18 cellular contexts compared by ENCODE assay signal in the genomic region with DNA sequence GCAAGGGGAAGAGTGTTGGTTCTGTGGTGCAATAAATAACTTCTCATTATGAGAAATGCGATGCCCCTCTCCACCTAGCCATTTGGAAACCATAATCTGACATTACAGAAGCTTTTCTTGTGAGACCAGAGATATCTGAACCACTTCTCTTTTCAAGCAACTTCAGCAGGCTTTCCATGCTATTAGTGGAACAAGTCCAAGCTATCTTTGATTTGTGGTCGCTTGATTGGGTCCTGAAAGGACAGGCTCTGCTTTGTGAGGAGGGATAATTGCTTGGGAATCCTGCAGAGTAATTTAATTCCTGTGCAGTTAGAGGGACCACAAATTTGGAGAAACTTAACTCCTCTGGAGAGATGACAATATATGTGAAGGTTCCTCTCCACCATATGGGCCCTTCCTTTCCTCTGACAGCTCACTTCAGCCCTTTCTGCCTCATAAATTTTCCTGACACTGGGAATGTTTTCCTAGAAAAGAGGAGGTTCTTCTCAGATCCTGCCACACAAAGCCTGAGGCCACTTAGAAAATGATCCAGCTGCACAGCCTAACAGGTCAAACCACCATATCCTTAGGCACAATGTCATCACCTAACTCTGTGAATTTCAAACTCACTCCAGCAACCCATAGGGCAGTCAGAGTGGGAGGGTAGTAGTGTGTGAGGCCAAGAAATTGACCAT.
DNase-seq lines count a peak whose midpoint lies in the region; ATAC-seq, FAIRE-seq and TF ChIP-seq lines count a peak whose summit lies in the region.
"Had no signal": no experiment of that assay in that cellular context is flagged by ENCODE, and none has a peak within 500 bp of the region (broad histone marks: within the 10 kb centered on the region; RNA-seq: fewer than 3 reads in every experiment).

No MANE protein-coding gene starts in this region.

- H3K27me3 ChIP-seq in left lung (no peaks in the 10 kb centered on the region), Caco-2 (replicated peaks; ENCODE audit: control insufficient read depth, insufficient read depth, low read length) (no peaks in the 10 kb centered on the region)
- H3K27me3 ChIP-seq: gastroesophageal sphincter, right lobe of liver, transverse colon had no signal

- ATAC-seq in left lung (peak; percentile 26), GM19395 (IDR thresholded peaks at IDR 0.05; ENCODE audit: unreplicated experiment) (no peak)
- ATAC-seq: gastroesophageal sphincter had no signal

- FAIRE-seq in GM19239 (lab: Jason Lieb, UNC), result no peak
- FAIRE-seq: endothelial cell of umbilical vein had no signal

- no peaks in the 10 kb centered on the region for H3K9me3 Mint-ChIP-seq in Caco-2 (ENCODE audit: unreplicated experiment)
- H3K9me3 Mint-ChIP-seq: H9 had no signal

- intact Hi-C loops in left lung (cut with DNase I), result no loop called here
- intact Hi-C loops in Caco-2 (cut with micrococcal nuclease; ENCODE audit: unreplicated experiment), result no loop called here

- H3K27ac ChIP-seq in left lung, result peak overlapping the region in 1 of 2 donors; percentile 80
- H3K27ac ChIP-seq: gastroesophageal sphincter, right lobe of liver, transverse colon had no signal

- H3K4me3 Mint-ChIP-seq in Caco-2 (ENCODE audit: unreplicated experiment), result no peak overlapping the region
- H3K4me3 Mint-ChIP-seq: activated CD4-positive, alpha-beta T cell treated with anti-CD3 and anti-CD28 coated beads, Interleukin-2, amount 10 ng/mL, durations not matched to agents 24 days and 14 days; activated T-cell treated with anti-CD3 and anti-CD28 coated beads, Interleukin-2, amount 50 U/mL, for 24 hours; H9; memory B cell had no signal

- no peaks in the 10 kb centered on the region for H3K36me3 ChIP-seq in left lung
- no peaks in the 10 kb centered on the region for H3K36me3 ChIP-seq in Caco-2 (ENCODE audit: control insufficient read depth, insufficient read depth, low read length)
- H3K36me3 ChIP-seq: gastroesophageal sphincter, right lobe of liver, transverse colon had no signal

- H3K27me3 Mint-ChIP-seq in Caco-2 (ENCODE audit: insufficient read depth, unreplicated experiment), result no peaks in the 10 kb centered on the region

- TF ChIP-seq CTCF in left lung (IDR thresholded peaks at IDR 0.05), result no peak
- TF ChIP-seq CTCF in Caco-2 (IDR thresholded peaks at IDR 0.05; ENCODE audit: insufficient read depth in 1 of 2, low read depth in 1 of 2, low read length in 1 of 2, severe bottlenecking in 1 of 2, unreplicated experiment in 1 of 2), result no peak

- H3K36me3 Mint-ChIP-seq in Caco-2 (ENCODE audit: insufficient read depth, unreplicated experiment), result no peaks in the 10 kb centered on the region
- H3K36me3 Mint-ChIP-seq: memory B cell had no signal

- no peak overlapping the region for H3K27ac Mint-ChIP-seq in Caco-2 (ENCODE audit: unreplicated experiment)
- H3K27ac Mint-ChIP-seq: activated CD4-positive, alpha-beta T cell treated with anti-CD3 and anti-CD28 coated beads, Interleukin-2, amount 10 ng/mL, durations not matched to agents 24 days and 14 days; activated T-cell treated with anti-CD3 and anti-CD28 coated beads, Interleukin-2, amount 50 U/mL, for 24 hours; H9; memory B cell had no signal

- H3K9me3 ChIP-seq in left lung (peaks cover 0 to 3% of the 10 kb centered on the region in 2 donors), Caco-2 (no peaks in the 10 kb centered on the region)
- H3K9me3 ChIP-seq: gastroesophageal sphincter, right lobe of liver, transverse colon had no signal

- H3K4me1 ChIP-seq in left lung, result peaks cover 0 to 57% of the 10 kb centered on the region in 2 donors
- H3K4me1 ChIP-seq in Caco-2, result no peaks in the 10 kb centered on the region
- H3K4me1 ChIP-seq: gastroesophageal sphincter, right lobe of liver, transverse colon had no signal

- no peaks in the 10 kb centered on the region for H3K4me1 Mint-ChIP-seq in Caco-2 (ENCODE audit: low read depth, unreplicated experiment)

- peak; percentile 27 for DNase-seq in A172 (ENCODE audit: low spot score)
- peak; percentile 9 for DNase-seq in GM04504 (ENCODE audit: low read depth)
- DNase-seq in OCI-M1 (lab: John Stamatoyannopoulos, UW), result peak; percentile 89
- DNase-seq in left lung, result no peak
- no peak for DNase-seq in glomerular visceral epithelial cell (ENCODE audit: extremely low spot score)
- no peak for DNase-seq in Caco-2
- no peak for DNase-seq in GM19239 (ENCODE audit: insufficient read length, low spot score)
- DNase-seq: activated CD4-positive, alpha-beta T cell treated with anti-CD3 and anti-CD28 coated beads, Interleukin-2, amount 10 ng/mL, durations not matched to agents 24 days and 14 days; activated T-cell treated with anti-CD3 and anti-CD28 coated beads, Interleukin-2, amount 50 U/mL, for 24 hours; H9; NCI-H1436 treated with DMSO at 0.1 percent for 48 hours; NCI-H69; right lobe of liver; transverse colon had no signal

- H3K4me3 ChIP-seq in left lung (no peak overlapping the region), Caco-2 (ENCODE audit: low read depth, low read length) (no peak overlapping the region)
- H3K4me3 ChIP-seq: gastroesophageal sphincter, right lobe of liver, transverse colon had no signal

- BruUV-seq in Caco-2 (replicated peaks; lab: Mats Ljungman, UMichigan), result no TSS peak

- CTCF ChIA-PET in Caco-2 (lab: Charles Lee), result interaction anchor here (0.8 kb wide), 1 partner anchor 9 kb away, joined by 3 read pairs; no protein-coding TSS in a partner anchor

- POLR2A ChIA-PET in Caco-2 (lab: Charles Lee), result interaction anchor here (0.5 kb wide), 1 partner anchor 470 kb away, joined by 3 read pairs; no protein-coding TSS in a partner anchor

Comparison
In these comparisons a context has a peak if more than half of its experiments do, and no peak if none do; other contexts are left out.
1. DNase-seq: peak in A172 (single experiment), GM04504 (single experiment) and OCI-M1 (single experiment); none in left lung (0 of 2), glomerular visceral epithelial cell (single experiment), Caco-2 (0 of 2) and GM19239 (single experiment).